Comparison of ENCODE assay signal across 15 cellular contexts in the genomic region with DNA sequence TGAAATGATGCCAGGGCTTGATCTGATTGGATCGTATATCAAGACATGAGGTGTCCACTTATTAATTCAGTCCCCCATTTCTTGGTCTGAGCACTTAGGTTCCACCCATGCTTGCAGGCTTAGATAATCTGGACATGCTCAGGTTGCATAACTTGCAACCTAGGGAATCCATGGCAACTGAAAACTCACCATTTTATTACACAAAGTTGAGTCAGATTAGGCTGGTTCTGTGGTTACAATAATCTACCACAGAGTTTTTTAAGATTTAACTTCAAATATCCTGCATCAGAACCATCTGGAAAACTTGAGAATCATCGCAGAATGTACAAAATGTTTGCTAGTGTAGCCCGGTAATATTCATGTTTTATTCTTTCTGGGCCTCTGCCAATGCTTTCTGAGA.
DNase-seq lines count a peak whose midpoint lies in the region; ATAC-seq, FAIRE-seq and TF ChIP-seq lines count a peak whose summit lies in the region.
"Had no signal": no experiment of that assay in that cellular context is flagged by ENCODE, and none has a peak within 500 bp of the region (broad histone marks: within the 10 kb centered on the region; RNA-seq: fewer than 3 reads in every experiment).

No MANE protein-coding gene starts in this region.

- ATAC-seq in GM19023 (IDR thresholded peaks at IDR 0.05; ENCODE audit: unreplicated experiment), result no peak

- no peaks in the 10 kb centered on the region for H3K9me1 ChIP-seq in keratinocyte (ENCODE audit: control insufficient read depth, extremely low read depth, insufficient read depth, low read length)

- no peak overlapping the region for H3K4me3 Mint-ChIP-seq in brain

- dilution Hi-C loops in keratinocyte (cut with MboI; ENCODE audit: extremely low pct_ligation_motif_present, low sequenced_read_pairs), result no loop called here

- H3K79me2 ChIP-seq in keratinocyte (ENCODE audit: control insufficient read depth, insufficient read depth, low read length), result no peaks in the 10 kb centered on the region
- H3K79me2 ChIP-seq: parathyroid adenoma had no signal

- 63 to 75% methylated on average over 3 of the region's 3 CpGs for WGBS in tibial nerve, 2 donors

- TF ChIP-seq POLR2A in tibial nerve (IDR thresholded peaks at IDR 0.05), result no peak

- DNase-seq in AG08396 (ENCODE audit: low spot score) (peak; percentile 41), HT1080 (ENCODE audit: low read depth) (peak; percentile 68), keratinocyte (ENCODE audit: low read depth, low spot score) (no peak), tibial nerve (ENCODE audit: low spot score in 2 of 2) (no peak), NCI-H2227 treated with DMSO at 0.1 percent for 48 hours (lab: John Stamatoyannopoulos, UW) (no peak)
- DNase-seq in activated CD8-positive, alpha-beta memory T cell treated with anti-CD3 and anti-CD28 coated beads, Interleukin-2, amount 50 U/mL, for 4 hours, result no peak
- DNase-seq: activated naive CD4-positive, alpha-beta T cell; AML-193; cerebellar nuclear complex; NCI-H774; SJCRH30 had no signal

- no peaks in the 10 kb centered on the region for H3K27me3 Mint-ChIP-seq in brain

- H3K4me3 ChIP-seq in keratinocyte (ENCODE audit: control insufficient read depth in 2 of 3, extremely low read depth in 1 of 3, insufficient read depth in 2 of 3, low read depth in 1 of 3, low read length in 3 of 3), result no peak overlapping the region
- no peak overlapping the region for H3K4me3 ChIP-seq in tibial nerve
- H3K4me3 ChIP-seq: SJCRH30 had no signal

- H3K4me1 ChIP-seq in keratinocyte (ENCODE audit: control insufficient read depth, extremely low read depth, insufficient read depth, low read length) (peaks cover 13% of the 10 kb centered on the region), tibial nerve (no peaks in the 10 kb centered on the region)
- H3K4me1 ChIP-seq: parathyroid adenoma, SJCRH30 had no signal

- TF ChIP-seq CTCF in brain (conservative IDR thresholded peaks at IDR 0.05), result no peak
- TF ChIP-seq CTCF in keratinocyte (optimal IDR thresholded peaks at IDR 0.05 in 1 of 3, IDR thresholded peaks at IDR 0.05 in 1 of 3, conservative IDR thresholded peaks at IDR 0.05 in 1 of 3; ENCODE audit: extremely low read depth in 1 of 3, insufficient read depth in 2 of 3, low read length in 3 of 3), result no peak
- TF ChIP-seq CTCF in tibial nerve (IDR thresholded peaks at IDR 0.05), result no peak

- no peaks in the 10 kb centered on the region for H3K36me3 ChIP-seq in keratinocyte (ENCODE audit: control insufficient read depth in 2 of 2, extremely low read depth in 1 of 2, insufficient read depth in 2 of 2, low read length in 2 of 2)
- H3K36me3 ChIP-seq in tibial nerve, result no peaks in the 10 kb centered on the region
- H3K36me3 ChIP-seq: SJCRH30 had no signal

- H3K27me3 ChIP-seq in keratinocyte (ENCODE audit: control insufficient read depth, extremely low read depth, insufficient read depth, low read length), result no peaks in the 10 kb centered on the region
- H3K27me3 ChIP-seq in tibial nerve, result no peaks in the 10 kb centered on the region
- H3K27me3 ChIP-seq: SJCRH30 had no signal

- no peaks in the 10 kb centered on the region for H3K9me3 Mint-ChIP-seq in brain

- H2AFZ ChIP-seq in keratinocyte (ENCODE audit: control insufficient read depth, low read length), result peak overlapping the region; percentile 10
- H2AFZ ChIP-seq: parathyroid adenoma had no signal

- no peaks in the 10 kb centered on the region for H4K20me1 ChIP-seq in keratinocyte (ENCODE audit: control insufficient read depth, extremely low read depth, insufficient read depth, low read length)

- H3K27ac ChIP-seq in keratinocyte (ENCODE audit: control insufficient read depth, insufficient read depth, low read length) (peak overlapping the region; percentile 45), tibial nerve (no peak overlapping the region)
- H3K27ac ChIP-seq: parathyroid adenoma, SJCRH30, VCaP had no signal

- H3K9me3 ChIP-seq in keratinocyte (ENCODE audit: control insufficient read depth, low read depth, low read length), result no peaks in the 10 kb centered on the region
- no peaks in the 10 kb centered on the region for H3K9me3 ChIP-seq in tibial nerve
- H3K9me3 ChIP-seq: SJCRH30 had no signal

- H3K4me1 Mint-ChIP-seq in brain, result no peaks in the 10 kb centered on the region

- H3K27ac Mint-ChIP-seq in brain, result peak overlapping the region in 3 of 5 experiments; percentile 9 to 61 (median 34)

- peak; percentile 76 for FAIRE-seq in keratinocyte (lab: Jason Lieb, UNC)

- no peak for TF ChIP-seq EP300 in tibial nerve (IDR thresholded peaks at IDR 0.05)

- H3K4me2 ChIP-seq in keratinocyte (ENCODE audit: control insufficient read depth, extremely low read depth, insufficient read depth, low read depth, low read length), result peak overlapping the region; percentile 7

- no peak overlapping the region for H3K9ac ChIP-seq in keratinocyte (ENCODE audit: control insufficient read depth, extremely low read depth, insufficient read depth, low read length)
- H3K9ac ChIP-seq: parathyroid adenoma had no signal

- H3K36me3 Mint-ChIP-seq in brain, result no peaks in the 10 kb centered on the region

Comparison
In these comparisons a context has a peak if more than half of its experiments do, and no peak if none do; other contexts are left out.
1. DNase-seq: peak in AG08396 (single experiment) and HT1080 (single experiment); none in keratinocyte (single experiment), activated CD8-positive, alpha-beta memory T cell treated with anti-CD3 and anti-CD28 coated beads, Interleukin-2, amount 50 U/mL, for 4 hours (single experiment), tibial nerve (0 of 2) and NCI-H2227 treated with DMSO at 0.1 percent for 48 hours (single experiment).